Comparison of ENCODE assay signal across 15 cellular contexts in genomic region chr6:72761767-72762166, GRCh38.
"Had no signal": no experiment of that assay in that cellular context is flagged by ENCODE, and none has a peak within 500 bp of the region (broad histone marks: within the 10 kb centered on the region; RNA-seq: fewer than 3 reads in every experiment).

No MANE protein-coding gene starts in this region.

- H3K9me3 ChIP-seq: ascending aorta, esophagus squamous epithelium, left ventricle myocardium inferior, neutrophil had no signal

- H3K9me3 Mint-ChIP-seq: activated T-cell treated with anti-CD3 and anti-CD28 coated beads, Interleukin-2, amount 50 U/mL, for 72 hours; effector memory CD8-positive, alpha-beta T cell; naive thymus-derived CD4-positive, alpha-beta T cell had no signal

- H3K27me3 Mint-ChIP-seq: effector memory CD8-positive, alpha-beta T cell; naive thymus-derived CD4-positive, alpha-beta T cell had no signal

- ATAC-seq: activated T-cell treated with anti-CD3 and anti-CD28 coated beads, Interleukin-2, amount 50 U/mL, for 72 hours; effector memory CD8-positive, alpha-beta T cell; naive thymus-derived CD4-positive, alpha-beta T cell had no signal

- H3K27ac Mint-ChIP-seq: activated T-cell treated with anti-CD3 and anti-CD28 coated beads, Interleukin-2, amount 50 U/mL, for 72 hours; effector memory CD8-positive, alpha-beta T cell; naive thymus-derived CD4-positive, alpha-beta T cell had no signal

- H3K27me3 ChIP-seq: ascending aorta, esophagus squamous epithelium, neutrophil had no signal

- H3K4me3 ChIP-seq: ascending aorta, esophagus squamous epithelium, left ventricle myocardium inferior had no signal

- H3K36me3 ChIP-seq: ascending aorta, esophagus squamous epithelium, left ventricle myocardium inferior, neutrophil had no signal

- H3K27ac ChIP-seq: ascending aorta, esophagus squamous epithelium, left ventricle myocardium inferior, neutrophil had no signal

- DNase-seq: activated CD4-positive, alpha-beta T cell treated with anti-CD3 and anti-CD28 coated beads, Interleukin-2, amount 50 U/mL, for 4 hours; activated effector memory CD4-positive, alpha-beta T cell treated with anti-CD3 and anti-CD28 coated beads, Interleukin-2, amount 50 U/mL, for 16 hours; activated naive CD4-positive, alpha-beta T cell treated with anti-CD3 and anti-CD28 coated beads, Interleukin-2, amount 50 U/mL, for 16 hours; activated T-cell treated with anti-CD3 and anti-CD28 coated beads, Interleukin-2, amount 50 U/mL, for 72 hours; effector memory CD8-positive, alpha-beta T cell; esophagus squamous epithelium; left ventricle myocardium inferior; mammary epithelial cell; naive thymus-derived CD4-positive, alpha-beta T cell; stimulated activated CD8-positive, alpha-beta memory T cell treated with anti-CD3 and anti-CD28 coated beads, Interleukin-4, amount 100 ng/mL, for 48 hours; stimulated activated naive CD4-positive, alpha-beta T cell; T-helper 1 cell; T-helper 9 cell had no signal

- H3K4me3 Mint-ChIP-seq: activated T-cell treated with anti-CD3 and anti-CD28 coated beads, Interleukin-2, amount 50 U/mL, for 72 hours; effector memory CD8-positive, alpha-beta T cell; naive thymus-derived CD4-positive, alpha-beta T cell had no signal
